10 cellular contexts compared by ENCODE assay signal in the genomic region with DNA sequence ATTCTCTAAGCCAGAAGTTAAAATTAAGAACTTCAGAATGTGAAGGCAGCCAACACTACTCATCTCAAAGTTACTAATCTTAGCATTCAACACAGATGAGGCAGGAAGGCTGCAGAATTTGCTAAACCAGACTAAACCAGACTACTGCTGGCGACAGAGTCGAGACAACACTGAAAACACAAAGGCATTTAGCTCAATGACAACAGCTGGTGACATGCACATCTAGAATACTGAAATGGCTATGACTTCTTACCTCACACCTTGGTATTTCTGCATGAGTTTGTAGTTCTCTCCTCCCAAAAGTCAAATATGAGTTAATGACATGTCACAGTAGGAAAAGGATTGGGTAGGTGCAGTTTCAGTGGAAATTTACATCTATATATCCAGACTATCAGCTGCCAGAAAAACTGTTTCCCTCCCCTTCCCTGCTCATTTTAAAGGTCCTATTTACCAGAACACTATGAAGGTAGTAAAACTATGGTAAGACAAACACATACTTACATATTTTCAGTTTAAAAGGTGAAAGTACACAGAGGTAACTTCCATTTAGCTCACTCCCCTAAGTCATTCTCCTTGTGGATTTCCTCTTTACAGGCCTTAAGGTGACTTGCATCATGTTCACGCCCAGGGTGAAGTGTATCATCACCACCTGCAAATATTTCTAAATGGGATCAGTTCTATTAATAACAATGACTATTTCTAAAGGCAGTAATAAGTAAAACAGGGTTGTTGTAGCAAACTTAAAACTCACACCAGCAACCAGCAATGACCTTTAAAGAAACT. TPM values are rescaled to one million over a fixed set of nuclear protein-coding genes. Genes with fewer than 3 reads are reported as not detected.
DNase-seq lines count a peak whose midpoint lies in the region; ATAC-seq, FAIRE-seq and TF ChIP-seq lines count a peak whose summit lies in the region.
"Had no signal": no experiment of that assay in that cellular context is flagged by ENCODE, and none has a peak within 500 bp of the region (broad histone marks: within the 10 kb centered on the region; RNA-seq: fewer than 3 reads in every experiment).

No MANE protein-coding gene starts in this region.

- peak overlapping the region; percentile 67 for H3K4me3 ChIP-seq in ACC112 (ENCODE audit: low read depth, low read length)
- no peak overlapping the region for H3K4me3 ChIP-seq in GM23338
- no peak overlapping the region for H3K4me3 ChIP-seq in astrocyte (ENCODE audit: insufficient read depth, low read depth, low read length)
- peak overlapping the region in 1 of 2 donors; percentile 34 for H3K4me3 ChIP-seq in mucosa of rectum (ENCODE audit: low read length in 2 of 2)

- H3K4me1 Mint-ChIP-seq in GM23338 (peaks cover 88% of the 10 kb centered on the region), astrocyte (ENCODE audit: low read depth, unreplicated experiment) (peaks cover 40% of the 10 kb centered on the region)

- no peaks in the 10 kb centered on the region for H3K9me3 ChIP-seq in astrocyte (ENCODE audit: insufficient read depth, low read depth, low read length)
- no peaks in the 10 kb centered on the region for H3K9me3 ChIP-seq in mucosa of rectum (ENCODE audit: control insufficient read depth in 2 of 2, low read length in 2 of 2)

- H3K27ac ChIP-seq in ACC112 (ENCODE audit: low read depth, low read length) = peak overlapping the region; percentile 9; the same call in 1 of the 2 replicates
- peak overlapping the region; percentile 30; the same call in 1 of the 2 replicates for H3K27ac ChIP-seq in GM23338 (ENCODE audit: low read depth)
- H3K27ac ChIP-seq in astrocyte (ENCODE audit: low read depth, low read length) = no peak overlapping the region
- H3K27ac ChIP-seq in mucosa of rectum (ENCODE audit: low read depth in 2 of 2, low read length in 2 of 2) = peak overlapping the region; percentile 71 to 83

- ATAC-seq in GM23338 = no peak

- no peak for DNase-seq in GM23338 (ENCODE audit: low spot score)
- no peak for DNase-seq in astrocyte (ENCODE audit: low read depth)
- no peak for DNase-seq in NCI-H1092 treated with DMSO at 0.1 percent for 48 hours (lab: John Stamatoyannopoulos, UW)
- no peak for DNase-seq in H4 (ENCODE audit: low spot score)
- DNase-seq in kidney glomerular epithelial cell (lab: John Stamatoyannopoulos, UW) = no peak
- DNase-seq in stimulated activated CD4-positive, alpha-beta T cell treated with anti-CD3 and anti-CD28 coated beads, Interleukin-4, amount 100 ng/mL, for 4 hours = no peak
- DNase-seq: activated CD4-positive, alpha-beta T cell treated with anti-CD3 and anti-CD28 coated beads, Interleukin-2, amount 50 U/mL, for 1 hour; NCI-H1417 had no signal

- TF ChIP-seq CTCF in GM23338 (conservative IDR thresholded peaks at IDR 0.05; ENCODE audit: low read depth in 2 of 2) (no peak), astrocyte (IDR thresholded peaks at IDR 0.05; ENCODE audit: insufficient read depth, low read depth, low read length) (no peak)

- peaks cover 60% of the 10 kb centered on the region for H3K79me2 ChIP-seq in ACC112 (ENCODE audit: control insufficient read depth, insufficient read depth, low read length, unreplicated experiment)
- H3K79me2 ChIP-seq in GM23338 (replicated peaks; ENCODE audit: insufficient read depth) = peaks cover 100% of the 10 kb centered on the region
- H3K79me2 ChIP-seq in astrocyte (ENCODE audit: insufficient read depth, low read length) = peaks cover 7% of the 10 kb centered on the region

- H4K20me1 ChIP-seq in GM23338 (replicated peaks; ENCODE audit: insufficient read depth) (peaks cover 47% of the 10 kb centered on the region), astrocyte (ENCODE audit: insufficient read depth, low read length) (peaks cover 14% of the 10 kb centered on the region)

- H3K27ac Mint-ChIP-seq in GM23338 = peak overlapping the region; percentile 25
- H3K27ac Mint-ChIP-seq in astrocyte (ENCODE audit: unreplicated experiment) = peak overlapping the region; percentile 54

- H3K36me3 Mint-ChIP-seq in GM23338 (ENCODE audit: low read depth) (peaks cover 8% of the 10 kb centered on the region; the same call in 2 of the 3 replicates), astrocyte (ENCODE audit: low read depth, unreplicated experiment) (no peaks in the 10 kb centered on the region)

- H3K4me1 ChIP-seq in ACC112 (ENCODE audit: control insufficient read depth, insufficient read depth, low read length, unreplicated experiment) (peaks cover 48% of the 10 kb centered on the region), GM23338 (ENCODE audit: insufficient read depth) (peaks cover 90% of the 10 kb centered on the region), astrocyte (ENCODE audit: insufficient read depth, low read length) (peaks cover 4% of the 10 kb centered on the region), mucosa of rectum (ENCODE audit: control insufficient read depth in 2 of 2, insufficient read depth in 2 of 2, low read length in 2 of 2) (peaks cover 63 to 69% of the 10 kb centered on the region in 2 donors)

- no peaks in the 10 kb centered on the region for H3K27me3 ChIP-seq in ACC112 (ENCODE audit: insufficient read depth, low read length)
- H3K27me3 ChIP-seq in GM23338 (ENCODE audit: insufficient read depth) = no peaks in the 10 kb centered on the region
- no peaks in the 10 kb centered on the region for H3K27me3 ChIP-seq in astrocyte (ENCODE audit: insufficient read depth, low read length)
- H3K27me3 ChIP-seq in mucosa of rectum (ENCODE audit: control insufficient read depth in 2 of 2, insufficient read depth in 2 of 2, low read length in 2 of 2) = no peaks in the 10 kb centered on the region

- FAIRE-seq in astrocyte (lab: Jason Lieb, UNC) = no peak

- no peaks in the 10 kb centered on the region for H3K36me3 ChIP-seq in ACC112 (ENCODE audit: insufficient read depth, low read length)
- H3K36me3 ChIP-seq in GM23338 (ENCODE audit: insufficient read depth) = no peaks in the 10 kb centered on the region
- no peaks in the 10 kb centered on the region for H3K36me3 ChIP-seq in astrocyte (ENCODE audit: insufficient read depth, low read length)
- H3K36me3 ChIP-seq in mucosa of rectum (ENCODE audit: control insufficient read depth in 2 of 2, insufficient read depth in 2 of 2, low read length in 2 of 2) = no peaks in the 10 kb centered on the region

- H3K4me2 ChIP-seq in GM23338 = peak overlapping the region; percentile 61
- H3K4me2 ChIP-seq in astrocyte (ENCODE audit: low read length) = peak overlapping the region; percentile 19

- H3K9me2 ChIP-seq in GM23338 (ENCODE audit: insufficient read depth) = no peaks in the 10 kb centered on the region

- no peaks in the 10 kb centered on the region for H3F3A ChIP-seq in GM23338 (replicated peaks; ENCODE audit: low read depth)

- H3K27me3 Mint-ChIP-seq in GM23338 (ENCODE audit: insufficient read depth, low read depth, poor library complexity) (peaks cover 10% of the 10 kb centered on the region), astrocyte (ENCODE audit: low read depth, unreplicated experiment) (no peaks in the 10 kb centered on the region)

- H3K9ac ChIP-seq in astrocyte (ENCODE audit: low read length) (no peak overlapping the region), mucosa of rectum (ENCODE audit: low read depth in 1 of 2, low read length in 2 of 2) (peak overlapping the region; percentile 5 to 7)

- H2AFZ ChIP-seq in ACC112 (ENCODE audit: low read length, unreplicated experiment) (peak overlapping the region; percentile 74), GM23338 (no peak overlapping the region), astrocyte (ENCODE audit: low read depth, low read length) (no peak overlapping the region)

- no peaks in the 10 kb centered on the region for H3K9me3 Mint-ChIP-seq in GM23338
- no peaks in the 10 kb centered on the region for H3K9me3 Mint-ChIP-seq in astrocyte (ENCODE audit: unreplicated experiment)

- no peak overlapping the region; the same call in 2 of the 3 replicates for H3K4me3 Mint-ChIP-seq in GM23338
- peak overlapping the region; percentile 4 for H3K4me3 Mint-ChIP-seq in astrocyte (ENCODE audit: unreplicated experiment)

RNA-seq across cellular contexts. Expression of gene FOXO1, which starts 21.4 kb away (rescaled TPM):
- total RNA-seq in GM23338 (2014; rRNA removed; shearing (Covaris generic)) = 66.2 and 68.0 TPM in 2 replicates
- 32.1 and 32.4 TPM in 2 replicates for polyA plus RNA-seq in GM23338 (2016; fragmentation: Nextera tagmentation; extraction: Ambion mirVana)
- 8.8 and 10.4 TPM in 2 replicates for total RNA-seq in astrocyte
- 1.7 and 2.1 TPM in 2 replicates for total RNA-seq in H4 (2014; rRNA removed; shearing (Covaris generic))
